ENCODE assay signal across 9 cellular contexts in the genomic region with DNA sequence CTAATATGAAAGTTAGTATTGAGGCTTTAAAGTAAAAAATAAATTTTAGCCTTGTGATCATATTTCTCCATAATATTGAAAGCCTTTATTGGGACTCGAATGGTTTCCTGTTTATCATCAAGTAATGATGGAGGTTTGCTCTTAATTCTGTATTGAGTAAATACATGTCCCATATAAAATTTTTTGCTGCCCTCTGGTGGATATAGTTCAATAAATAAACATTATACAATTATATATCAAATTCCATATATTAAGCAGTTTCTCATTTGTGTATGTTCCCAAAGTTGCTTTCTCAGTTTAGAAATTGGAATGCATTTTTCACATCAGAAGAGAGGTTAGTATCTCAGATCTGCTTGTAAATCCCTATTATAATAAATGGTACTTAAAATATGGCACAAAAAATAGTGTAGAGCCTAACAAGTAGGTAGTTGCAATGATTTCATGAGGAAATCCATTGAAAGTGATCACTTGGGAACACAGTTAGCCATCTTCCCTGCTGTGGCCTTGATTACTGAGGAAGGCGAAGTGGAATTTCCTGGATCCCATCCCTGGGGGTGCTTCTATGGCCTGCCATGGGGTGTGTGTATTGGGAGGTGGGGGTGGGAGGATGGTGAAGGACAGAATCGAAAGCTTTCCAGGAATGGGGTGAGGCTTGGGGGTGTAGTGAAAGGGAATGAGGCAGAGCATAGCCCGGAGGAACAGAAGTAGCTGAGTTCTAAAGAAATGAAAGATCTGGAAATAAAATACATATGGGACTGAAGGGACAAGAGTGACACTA.
DNase-seq lines count a peak whose midpoint lies in the region; ATAC-seq, FAIRE-seq and TF ChIP-seq lines count a peak whose summit lies in the region.
"Had no signal": no experiment of that assay in that cellular context is flagged by ENCODE, and none has a peak within 500 bp of the region (broad histone marks: within the 10 kb centered on the region; RNA-seq: fewer than 3 reads in every experiment).

No MANE protein-coding gene starts in this region.

- TF ChIP-seq CTCF in astrocyte of the spinal cord (IDR thresholded peaks at IDR 0.05; ENCODE audit: low read depth, low read length) (no peak), HepG2 (CRISPR knock-in tag; IDR thresholded peaks at IDR 0.05) (no peak)

- no peak overlapping the region for H3K9ac ChIP-seq in HepG2 (ENCODE audit: insufficient read depth, low read depth, low read length)

- POLR2A ChIA-PET in HepG2 (lab: Yijun Ruan, JAX), result no interaction called here

- WGBS in HepG2 (ENCODE audit: low lambda C conversion rate), result 20% methylated on average over 4 of the region's 4 CpGs

- CTCF ChIA-PET in HepG2 (lab: Yijun Ruan, JAX; ENCODE audit: low intra/inter-chr PET ratio, low total read pairs), result interaction anchor here (1.6 kb wide), 1 partner anchor 224 kb away, joined by 6 read pairs; no protein-coding TSS in a partner anchor
- CTCF ChIA-PET in activated naive CD4-positive, alpha-beta T cell treated with anti-CD3 and anti-CD28 coated beads, Interleukin-2, amount 10 ng/mL, durations not matched to agents 7 days and 5 days (lab: Charles Lee), result interaction anchor here (0.7 to 3.9 kb wide), 8 partner anchors 10 to 228 kb away, joined by 3 to 45 read pairs (median 4); no protein-coding TSS in a partner anchor

- no peaks in the 10 kb centered on the region for H3K27me3 ChIP-seq in HepG2 (ENCODE audit: control insufficient read depth in 1 of 2, insufficient read depth in 2 of 2, low read length in 2 of 2)
- H3K27me3 ChIP-seq: SJSA1 had no signal

- in situ Hi-C loops in astrocyte of the spinal cord (cut with HindIII; ENCODE audit: low sequenced_read_pairs) (no loop called here), HepG2 (cut with HindIII; ENCODE audit: extremely low pct_ligation_motif_present, low pct_unique_long_range_greater_than_20kb) (no loop called here)

- H3K4me3 ChIP-seq in astrocyte of the spinal cord (ENCODE audit: low read depth, low read length) (no peak overlapping the region), HepG2 (replicated peaks in 1 of 3; ENCODE audit: insufficient read depth in 1 of 3, low read depth in 2 of 3, low read length in 3 of 3) (no peak overlapping the region)
- H3K4me3 ChIP-seq: SJSA1 had no signal

- no peak overlapping the region for H3K27ac Mint-ChIP-seq in activated naive CD4-positive, alpha-beta T cell treated with anti-CD3 and anti-CD28 coated beads, Interleukin-2, amount 10 ng/mL, durations not matched to agents 7 days and 5 days

- H3K79me2 ChIP-seq in HepG2 (ENCODE audit: insufficient read depth, low read length), result no peaks in the 10 kb centered on the region

- DNase-seq in NCI-H2081 (lab: John Stamatoyannopoulos, UW) (peak; percentile 7 to 35), NCI-H2081 treated with DMSO at 0.1 percent for 48 hours (lab: John Stamatoyannopoulos, UW) (no peak), NCI-H2107 treated with DMSO at 0.1 percent for 48 hours (lab: John Stamatoyannopoulos, UW; ENCODE audit: unreplicated experiment) (peak; percentile 44), astrocyte of the spinal cord (ENCODE audit: low read depth, low spot score) (peak; percentile 65), HepG2 (ENCODE audit: low spot score) (no peak)
- no peak for DNase-seq in activated naive CD4-positive, alpha-beta T cell treated with anti-CD3 and anti-CD28 coated beads, Interleukin-2, amount 10 ng/mL, durations not matched to agents 7 days and 5 days
- no peak for DNase-seq in stimulated activated CD4-positive, alpha-beta T cell treated with anti-CD3 and anti-CD28 coated beads, Interleukin-4, amount 100 ng/mL, for 4 hours
- DNase-seq in NK-92 treated with Interleukin-12 subunit alpha and Interleukin-12 subunit beta, amount 100 ng/mL, for 24 hours (lab: John Stamatoyannopoulos, UW), result no peak

- no peaks in the 10 kb centered on the region for H3K36me3 ChIP-seq in HepG2 (replicated peaks in 1 of 2; ENCODE audit: control insufficient read depth in 1 of 2, insufficient read depth in 2 of 2, low read length in 2 of 2)
- H3K36me3 ChIP-seq: SJSA1 had no signal

- TF ChIP-seq EP300 in HepG2 (IDR thresholded peaks at IDR 0.05; ENCODE audit: low read depth in 2 of 2, low read length in 2 of 2) (no peak), HepG2 (CRISPR knock-in tag; IDR thresholded peaks at IDR 0.05; ENCODE audit: borderline replicate concordance) (no peak)

- H3K36me3 Mint-ChIP-seq in activated naive CD4-positive, alpha-beta T cell treated with anti-CD3 and anti-CD28 coated beads, Interleukin-2, amount 10 ng/mL, durations not matched to agents 7 days and 5 days, result peaks cover 6% of the 10 kb centered on the region

- BruUV-seq in HepG2 (replicated peaks; lab: Mats Ljungman, UMichigan), result no TSS peak

- peaks cover 22% of the 10 kb centered on the region for H3K4me1 Mint-ChIP-seq in activated naive CD4-positive, alpha-beta T cell treated with anti-CD3 and anti-CD28 coated beads, Interleukin-2, amount 10 ng/mL, durations not matched to agents 7 days and 5 days

- H3K4me2 ChIP-seq in HepG2 (ENCODE audit: low read depth, low read length), result no peak overlapping the region

- H3K27me3 Mint-ChIP-seq in activated naive CD4-positive, alpha-beta T cell treated with anti-CD3 and anti-CD28 coated beads, Interleukin-2, amount 10 ng/mL, durations not matched to agents 7 days and 5 days, result no peaks in the 10 kb centered on the region

- FAIRE-seq in HepG2 (lab: Jason Lieb, UNC), result no peak

- no peaks in the 10 kb centered on the region for H3K9me3 ChIP-seq in HepG2 (ENCODE audit: low read length)
- H3K9me3 ChIP-seq: SJSA1 had no signal

- H3K4me3 Mint-ChIP-seq in activated naive CD4-positive, alpha-beta T cell treated with anti-CD3 and anti-CD28 coated beads, Interleukin-2, amount 10 ng/mL, durations not matched to agents 7 days and 5 days, result no peak overlapping the region

- ATAC-seq in HepG2, result no peak

- H3K27ac ChIP-seq in HepG2 (ENCODE audit: extremely low read length, insufficient read depth, low read length), result no peak overlapping the region
- H3K27ac ChIP-seq: SJSA1 had no signal

- no peaks in the 10 kb centered on the region for H4K20me1 ChIP-seq in HepG2 (ENCODE audit: insufficient read depth, low read length)

- TF ChIP-seq RAD21 in HepG2 (CRISPR knock-in tag; IDR thresholded peaks at IDR 0.05), result no peak

- no peaks in the 10 kb centered on the region for H3K4me1 ChIP-seq in HepG2 (ENCODE audit: insufficient read depth, low read length)
- H3K4me1 ChIP-seq: SJSA1 had no signal

- TF ChIP-seq POLR2A in HepG2 (IDR thresholded peaks at IDR 0.05; ENCODE audit: insufficient read depth in 1 of 2, low read depth in 2 of 2, low read length in 2 of 2), result no peak

- peaks cover 10% of the 10 kb centered on the region for H3K9me3 Mint-ChIP-seq in activated naive CD4-positive, alpha-beta T cell treated with anti-CD3 and anti-CD28 coated beads, Interleukin-2, amount 10 ng/mL, durations not matched to agents 7 days and 5 days

- no peak overlapping the region for H2AFZ ChIP-seq in HepG2 (ENCODE audit: low read length)

- intact Hi-C loops in HepG2 (cut with micrococcal nuclease; ENCODE audit: unreplicated experiment), result loop anchor here (1.0 kb wide), 1 partner anchor 224 kb away; no protein-coding TSS in a partner anchor

TF ChIP-seq in HepG2, 621 proteins besides CTCF, POLR2A, EP300 and RAD21:
- TF ChIP-seq MTF2 (CRISPR knock-in tag; IDR thresholded peaks at IDR 0.05; ENCODE audit: borderline replicate concordance), result no peak
- TF ChIP-seq MTA3 (CRISPR knock-in tag; IDR thresholded peaks at IDR 0.05), result no peak
- TF ChIP-seq STAG1 (CRISPR knock-in tag; IDR thresholded peaks at IDR 0.05), result peak; percentile 15; the same call in 1 of the 2 replicates

Comparison
In these comparisons a context has a peak if more than half of its experiments do, and no peak if none do; other contexts are left out.
1. DNase-seq: peak in NCI-H2081 (2 of 2), NCI-H2107 treated with DMSO at 0.1 percent for 48 hours (single experiment) and astrocyte of the spinal cord (single experiment); none in NCI-H2081 treated with DMSO at 0.1 percent for 48 hours (single experiment), HepG2 (single experiment), activated naive CD4-positive, alpha-beta T cell treated with anti-CD3 and anti-CD28 coated beads, Interleukin-2, amount 10 ng/mL, durations not matched to agents 7 days and 5 days (single experiment), stimulated activated CD4-positive, alpha-beta T cell treated with anti-CD3 and anti-CD28 coated beads, Interleukin-4, amount 100 ng/mL, for 4 hours (0 of 2) and NK-92 treated with Interleukin-12 subunit alpha and Interleukin-12 subunit beta, amount 100 ng/mL, for 24 hours (single experiment).